8 cellular contexts compared by ENCODE assay signal in the genomic region with DNA sequence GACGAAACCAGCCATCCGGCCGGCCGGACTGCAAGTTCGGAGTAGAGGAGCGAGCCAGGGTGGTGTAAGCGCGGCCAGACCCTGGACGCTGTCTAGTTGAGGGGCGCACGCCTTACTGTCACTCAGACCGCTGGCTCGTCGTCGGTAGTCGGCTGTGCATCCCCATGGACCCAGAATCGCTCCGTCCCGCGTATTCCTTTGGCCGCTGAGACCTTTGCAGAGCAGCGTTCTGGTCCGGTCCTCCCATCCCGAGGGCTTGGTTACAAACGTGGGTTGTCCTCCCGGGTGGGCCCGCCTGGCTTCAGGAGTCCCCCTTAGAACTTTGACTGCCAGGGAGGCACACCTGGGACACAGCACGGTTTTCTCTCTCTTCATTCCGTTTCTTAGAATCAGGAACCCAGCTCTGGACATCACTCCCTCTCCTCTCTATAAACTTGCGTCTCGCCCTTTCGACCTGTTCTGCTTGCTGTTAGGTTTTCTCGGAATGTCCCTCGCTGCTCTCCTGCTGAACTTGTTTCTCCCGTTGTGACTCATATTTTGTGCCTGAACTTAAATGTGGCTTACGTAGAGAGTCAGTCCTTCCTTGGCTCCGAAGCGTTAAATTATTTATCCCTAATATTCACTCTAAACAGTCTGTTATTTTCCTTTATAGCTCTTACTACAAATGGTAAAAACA. TPM values are rescaled to one million over a fixed set of nuclear protein-coding genes. Genes with fewer than 3 reads are reported as not detected.
DNase-seq lines count a peak whose midpoint lies in the region; ATAC-seq and TF ChIP-seq lines count a peak whose summit lies in the region.

No MANE protein-coding gene starts in this region.

- peak overlapping the region; percentile 65 for H3K4me3 ChIP-seq in AG09309 (ENCODE audit: control insufficient read depth, low read depth, low read length)
- H3K4me3 ChIP-seq in SJCRH30: peak overlapping the region; percentile 82
- H3K4me3 ChIP-seq in ectodermal cell (ENCODE audit: insufficient read depth, low read depth, low read length): peak overlapping the region; percentile 63
- H3K4me3 ChIP-seq in mononuclear cell (ENCODE audit: low read length): peak overlapping the region; percentile 97
- peak overlapping the region; percentile 86 to 88 for H3K4me3 ChIP-seq in vagina

- TF ChIP-seq CTCF in AG09309 (IDR thresholded peaks at IDR 0.05; ENCODE audit: control insufficient read depth, insufficient read depth, low read depth, low read length, missing control alignments) (no peak), vagina (IDR thresholded peaks at IDR 0.05) (no peak)

- DNase-seq in AG09309 (ENCODE audit: low read depth): no peak
- no peak for DNase-seq in SJCRH30
- DNase-seq in vagina (ENCODE audit: extremely low spot score in 2 of 2): no peak
- DNase-seq in NOMO-1 treated with DMSO at 0.1 percent for 48 hours (lab: John Stamatoyannopoulos, UW; ENCODE audit: unreplicated experiment): no peak

- intact Hi-C loops in vagina (cut with DNase I): loop anchor here (10.0 kb wide), 1 partner anchor 48 kb away; no protein-coding TSS in a partner anchor

- no peak for TF ChIP-seq POLR2A in vagina (IDR thresholded peaks at IDR 0.05)

- peaks cover 5% of the 10 kb centered on the region; the same call in 1 of the 2 replicates for H3K4me1 ChIP-seq in SJCRH30
- H3K4me1 ChIP-seq in ectodermal cell (ENCODE audit: control insufficient read depth, insufficient read depth, low read length): peaks cover 10% of the 10 kb centered on the region
- peaks cover 30% of the 10 kb centered on the region for H3K4me1 ChIP-seq in mononuclear cell (ENCODE audit: insufficient read depth, low read length)
- peaks cover 31% of the 10 kb centered on the region for H3K4me1 ChIP-seq in vagina

- no peaks in the 10 kb centered on the region for H3K9me3 ChIP-seq in SJCRH30 (replicated peaks)
- H3K9me3 ChIP-seq in ectodermal cell (ENCODE audit: control insufficient read depth, low read length): no peaks in the 10 kb centered on the region
- H3K9me3 ChIP-seq in mononuclear cell (ENCODE audit: low read depth, low read length): no peaks in the 10 kb centered on the region
- H3K9me3 ChIP-seq in vagina: no peaks in the 10 kb centered on the region

- H3K36me3 ChIP-seq in SJCRH30 (peaks cover 16% of the 10 kb centered on the region), ectodermal cell (ENCODE audit: control insufficient read depth, insufficient read depth, low read length) (peaks cover 5% of the 10 kb centered on the region), vagina (peaks cover 0 to 19% of the 10 kb centered on the region in 2 donors)

- peak; percentile 22 for ATAC-seq in GM18858 (IDR thresholded peaks at IDR 0.05; ENCODE audit: unreplicated experiment)
- peak; percentile 39 for ATAC-seq in HG02981 (IDR thresholded peaks at IDR 0.05; ENCODE audit: unreplicated experiment)

- peak overlapping the region; percentile 57 for H3K27ac ChIP-seq in SJCRH30
- no peak overlapping the region for H3K27ac ChIP-seq in ectodermal cell (ENCODE audit: insufficient read depth, low read depth, low read length, poor library complexity, severe bottlenecking)
- H3K27ac ChIP-seq in vagina: peak overlapping the region; percentile 90

- H3K27me3 ChIP-seq in SJCRH30 (no peaks in the 10 kb centered on the region), ectodermal cell (ENCODE audit: control insufficient read depth, insufficient read depth, low read length, poor library complexity, severe bottlenecking) (peaks cover 37% of the 10 kb centered on the region), mononuclear cell (ENCODE audit: insufficient read depth, low read length) (no peaks in the 10 kb centered on the region), vagina (no peaks in the 10 kb centered on the region)

- 4% methylated on average over 38 of the region's 38 CpGs for WGBS in ectodermal cell, 2 experiments

RNA-seq across cellular contexts. Expression of gene PGM2, which starts 0.7 kb away (rescaled TPM):
- total RNA-seq in SJCRH30 (2014; rRNA removed; shearing (Covaris generic)): 33.1 and 37.0 TPM in 2 replicates
- 14.6 TPM for polyA plus RNA-seq in ectodermal cell (2013, experiment 1 of 4)
- 12.5 TPM for polyA plus RNA-seq in ectodermal cell (2013, experiment 2 of 4)
- 10.0 TPM for polyA plus RNA-seq in ectodermal cell (2013, experiment 3 of 4)
- 11.0 TPM for polyA plus RNA-seq in ectodermal cell (2013, experiment 4 of 4)
- 18.6 TPM for total RNA-seq in mononuclear cell
- 30.2 TPM for total RNA-seq in vagina
